Comparison of ENCODE assay signal across 19 cellular contexts in the genomic region with DNA sequence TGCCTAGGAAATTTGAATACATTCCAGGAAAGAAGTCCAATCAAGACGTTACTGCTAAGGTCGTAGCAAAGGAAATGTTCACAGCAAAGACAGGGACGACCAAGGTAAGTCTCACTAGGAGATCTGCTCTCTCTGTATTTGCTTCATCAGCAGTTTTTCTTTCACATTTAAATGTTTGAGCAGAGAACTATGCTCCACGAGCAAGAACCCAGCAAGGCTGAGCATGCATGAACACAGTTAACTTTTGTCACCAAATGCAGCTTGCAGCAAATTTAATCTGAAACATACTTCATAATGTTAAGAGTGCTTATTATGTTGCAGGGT.
"Had no signal": no experiment of that assay in that cellular context is flagged by ENCODE, and none has a peak within 500 bp of the region (broad histone marks: within the 10 kb centered on the region; RNA-seq: fewer than 3 reads in every experiment).

No MANE protein-coding gene starts in this region.

- H3K4me3 ChIP-seq: ascending aorta, coronary artery, gastroesophageal sphincter, heart right ventricle, right atrium auricular region, tibial nerve, uterus had no signal

- H3K27ac ChIP-seq: ascending aorta, coronary artery, gastroesophageal sphincter, heart right ventricle, right atrium auricular region, tibial nerve, uterus had no signal

- DNase-seq: activated CD4-positive, CD25-positive, alpha-beta regulatory T cell treated with anti-CD3 and anti-CD28 coated beads, Interleukin-2, amount 50 U/mL, for 72 hours; activated CD8-positive, alpha-beta memory T cell treated with anti-CD3 and anti-CD28 coated beads for 24 hours; activated CD8-positive, alpha-beta memory T cell treated with anti-CD3 and anti-CD28 coated beads, Interleukin-2, amount 50 U/mL, for 48 hours; activated effector memory CD4-positive, alpha-beta T cell treated with Interleukin-2 at 50 U/mL for 16 hours; activated naive CD4-positive, alpha-beta T cell treated with anti-CD3 and anti-CD28 coated beads, Interleukin-2, amount 10 ng/mL, durations not matched to agents 7 days and 5 days; activated T-cell treated with anti-CD3 and anti-CD28 coated beads, Interleukin-2, amount 50 U/mL, for 48 hours; heart right ventricle; T1000; uterus had no signal

- H3K4me1 Mint-ChIP-seq: activated naive CD4-positive, alpha-beta T cell treated with anti-CD3 and anti-CD28 coated beads, Interleukin-2, amount 10 ng/mL, durations not matched to agents 7 days and 5 days; central memory CD8-positive, alpha-beta T cell; memory B cell; neural crest cell had no signal

- H3K27ac Mint-ChIP-seq: activated naive CD4-positive, alpha-beta T cell treated with anti-CD3 and anti-CD28 coated beads, Interleukin-2, amount 10 ng/mL, durations not matched to agents 7 days and 5 days; memory B cell; progenitor cell of endocrine pancreas; stimulated activated naive CD8-positive, alpha-beta T cell treated with anti-CD3 and anti-CD28 coated beads, Interleukin-15, Interleukin-2, amounts not matched to agents 100 ng/mL and 50 ng/mL, for 24 hours had no signal

- H3K4me1 ChIP-seq: ascending aorta, heart right ventricle, right atrium auricular region, uterus had no signal

- H3K9me3 Mint-ChIP-seq: activated naive CD4-positive, alpha-beta T cell treated with anti-CD3 and anti-CD28 coated beads, Interleukin-2, amount 10 ng/mL, durations not matched to agents 7 days and 5 days had no signal

- H3K36me3 Mint-ChIP-seq: activated naive CD4-positive, alpha-beta T cell treated with anti-CD3 and anti-CD28 coated beads, Interleukin-2, amount 10 ng/mL, durations not matched to agents 7 days and 5 days had no signal

- H3K36me3 ChIP-seq: ascending aorta, gastroesophageal sphincter, heart right ventricle, right atrium auricular region, tibial nerve, uterus had no signal

- H3K27me3 ChIP-seq: ascending aorta, gastroesophageal sphincter, heart right ventricle, right atrium auricular region, tibial nerve, uterus had no signal

- ATAC-seq: gastroesophageal sphincter, heart right ventricle had no signal

- H3K9me3 ChIP-seq: ascending aorta, uterus had no signal

- H3K4me3 Mint-ChIP-seq: activated naive CD4-positive, alpha-beta T cell treated with anti-CD3 and anti-CD28 coated beads, Interleukin-2, amount 10 ng/mL, durations not matched to agents 7 days and 5 days; central memory CD8-positive, alpha-beta T cell; memory B cell; neural crest cell; stimulated activated naive CD8-positive, alpha-beta T cell treated with anti-CD3 and anti-CD28 coated beads, Interleukin-15, Interleukin-2, amounts not matched to agents 100 ng/mL and 50 ng/mL, for 24 hours had no signal
